9 cellular contexts compared by ENCODE assay signal in the genomic region with DNA sequence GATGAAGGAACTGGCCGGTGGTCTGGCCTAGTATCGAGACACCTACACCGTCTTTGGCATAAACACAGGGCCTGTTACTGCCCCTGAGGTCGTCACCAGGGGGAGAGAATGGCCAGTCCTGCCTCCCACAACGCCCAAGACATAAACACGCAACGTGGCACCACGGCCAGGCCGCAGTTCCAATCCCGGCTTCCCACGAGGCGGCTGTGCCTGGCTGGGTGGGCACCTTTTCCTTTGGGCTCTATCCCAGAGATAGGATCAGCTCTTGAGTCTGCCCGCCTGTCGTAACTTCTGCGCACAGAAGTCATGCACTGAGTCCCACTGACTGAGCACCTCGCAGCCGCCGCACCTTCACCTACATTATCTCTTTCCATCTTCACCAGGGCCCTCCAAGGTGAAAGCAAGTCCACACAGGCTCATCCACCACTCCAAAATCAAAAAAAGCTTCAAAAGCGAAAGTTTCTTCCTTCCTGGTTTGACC. TPM values are rescaled to one million over a fixed set of nuclear protein-coding genes. Genes with fewer than 3 reads are reported as not detected.
DNase-seq lines count a peak whose midpoint lies in the region; ATAC-seq, FAIRE-seq and TF ChIP-seq lines count a peak whose summit lies in the region.
"Had no signal": no experiment of that assay in that cellular context is flagged by ENCODE, and none has a peak within 500 bp of the region (broad histone marks: within the 10 kb centered on the region; RNA-seq: fewer than 3 reads in every experiment).

No MANE protein-coding gene starts in this region.

- TSS peak; percentile 63 for BruUV-seq in HepG2 (replicated peaks; lab: Mats Ljungman, UMichigan)

- in situ Hi-C loops in HepG2 (cut with HindIII; ENCODE audit: extremely low pct_ligation_motif_present, low pct_unique_long_range_greater_than_20kb): no loop called here

- H3K27me3 ChIP-seq in HepG2 (ENCODE audit: control insufficient read depth in 1 of 2, insufficient read depth in 2 of 2, low read length in 2 of 2): no peaks in the 10 kb centered on the region; a peak in 1 of 5 replicates
- H3K27me3 ChIP-seq in tibial artery: no peaks in the 10 kb centered on the region

- H3K4me3 Mint-ChIP-seq in activated T-cell treated with anti-CD3 and anti-CD28 coated beads, Interleukin-2, amount 50 U/mL, for 24 hours: peak overlapping the region; percentile 81

- CTCF ChIA-PET in HepG2 (lab: Yijun Ruan, JAX; ENCODE audit: low intra/inter-chr PET ratio, low total read pairs): no interaction called here

- no peak for FAIRE-seq in HepG2 (lab: Jason Lieb, UNC)
- FAIRE-seq: G401.6 had no signal

- H3K9ac ChIP-seq in HepG2 (ENCODE audit: insufficient read depth, low read depth, low read length): peak overlapping the region; percentile 80

- H3K36me3 ChIP-seq in HepG2 (replicated peaks in 1 of 2; ENCODE audit: control insufficient read depth in 1 of 2, insufficient read depth in 2 of 2, low read length in 2 of 2) (peaks cover 1 to 5% of the 10 kb centered on the region in 2 experiments; a peak in 2 of 5 replicates), tibial artery (peaks cover 0 to 14% (median 0%) of the 10 kb centered on the region in 3 donors)

- H3K9me3 ChIP-seq in HepG2 (ENCODE audit: low read length) (no peaks in the 10 kb centered on the region), tibial artery (no peaks in the 10 kb centered on the region)

- peak overlapping the region; percentile 72 to 93 (median 78) for H3K4me3 ChIP-seq in HepG2 (replicated peaks in 1 of 3; ENCODE audit: insufficient read depth in 1 of 3, low read depth in 2 of 3, low read length in 3 of 3)
- peak overlapping the region; percentile 82 to 96 for H3K4me3 ChIP-seq in tibial artery

- H3K27ac ChIP-seq in HepG2 (ENCODE audit: extremely low read length, insufficient read depth, low read length): peak overlapping the region; percentile 47
- peak overlapping the region; percentile 78 to 84 for H3K27ac ChIP-seq in tibial artery

- no peak for TF ChIP-seq POLR2A in HepG2 (IDR thresholded peaks at IDR 0.05; ENCODE audit: insufficient read depth in 1 of 2, low read depth in 2 of 2, low read length in 2 of 2)

- TF ChIP-seq RAD21 in HepG2 (CRISPR knock-in tag; IDR thresholded peaks at IDR 0.05): no peak

- peaks cover 37% of the 10 kb centered on the region for H4K20me1 ChIP-seq in HepG2 (ENCODE audit: insufficient read depth, low read length)

- peaks cover 51% of the 10 kb centered on the region for H3K36me3 Mint-ChIP-seq in activated T-cell treated with anti-CD3 and anti-CD28 coated beads, Interleukin-2, amount 50 U/mL, for 24 hours (ENCODE audit: low read depth)

- DNase-seq in activated T-cell treated with anti-CD3 and anti-CD28 coated beads, Interleukin-2, amount 50 U/mL, for 24 hours: no peak
- no peak for DNase-seq in activated T-cell treated with anti-CD3 and anti-CD28 coated beads, Interleukin-2, amount 50 U/mL, for 1 hour
- peak; percentile 20 for DNase-seq in astrocyte of the hippocampus (ENCODE audit: low read depth, low spot score)
- no peak for DNase-seq in HepG2 (ENCODE audit: low spot score)
- DNase-seq in tibial artery: no peak
- DNase-seq in SW480 (ENCODE audit: low spot score): no peak

- peak overlapping the region; percentile 83 for H3K27ac Mint-ChIP-seq in activated T-cell treated with anti-CD3 and anti-CD28 coated beads, Interleukin-2, amount 50 U/mL, for 24 hours

- H3K4me1 ChIP-seq in HepG2 (ENCODE audit: insufficient read depth, low read length): peaks cover 73% of the 10 kb centered on the region
- peaks cover 0 to 36% (median 33%) of the 10 kb centered on the region in 4 donors for H3K4me1 ChIP-seq in tibial artery

- peaks cover 55% of the 10 kb centered on the region for H3K79me2 ChIP-seq in HepG2 (ENCODE audit: insufficient read depth, low read length)

- H3K9me3 Mint-ChIP-seq in activated T-cell treated with anti-CD3 and anti-CD28 coated beads, Interleukin-2, amount 50 U/mL, for 24 hours: peaks cover 7% of the 10 kb centered on the region

- POLR2A ChIA-PET in HepG2 (lab: Yijun Ruan, JAX): interaction anchor here (1.6 kb wide), 1 partner anchor 167 kb away, joined by 3 read pairs; no protein-coding TSS in a partner anchor

- no peak for TF ChIP-seq CTCF in HepG2 (CRISPR knock-in tag; IDR thresholded peaks at IDR 0.05)
- TF ChIP-seq CTCF in tibial artery (IDR thresholded peaks at IDR 0.05): no peak

- peaks cover 62% of the 10 kb centered on the region for H3K4me1 Mint-ChIP-seq in activated T-cell treated with anti-CD3 and anti-CD28 coated beads, Interleukin-2, amount 50 U/mL, for 24 hours (ENCODE audit: low read depth)

- 66% methylated on average over 10 of the region's 19 CpGs for WGBS in HepG2 (ENCODE audit: low lambda C conversion rate)

- no peak for ATAC-seq in HepG2
- no peak for ATAC-seq in HG03196 (IDR thresholded peaks at IDR 0.05; ENCODE audit: unreplicated experiment)
- no peak for ATAC-seq in HG03378 (IDR thresholded peaks at IDR 0.05; ENCODE audit: unreplicated experiment)

- intact Hi-C loops in HepG2 (cut with micrococcal nuclease; ENCODE audit: unreplicated experiment): no loop called here
- intact Hi-C loops in tibial artery (cut with DNase I; ENCODE audit: low total_unique reads): no loop called here

- no peak overlapping the region for H2AFZ ChIP-seq in HepG2 (ENCODE audit: low read length)

- TF ChIP-seq EP300 in HepG2 (IDR thresholded peaks at IDR 0.05; ENCODE audit: low read depth in 2 of 2, low read length in 2 of 2) (no peak), HepG2 (CRISPR knock-in tag; IDR thresholded peaks at IDR 0.05; ENCODE audit: borderline replicate concordance) (no peak)

- peak overlapping the region; percentile 92 for H3K4me2 ChIP-seq in HepG2 (ENCODE audit: low read depth, low read length)

- H3K27me3 Mint-ChIP-seq in activated T-cell treated with anti-CD3 and anti-CD28 coated beads, Interleukin-2, amount 50 U/mL, for 24 hours: peaks cover 12% of the 10 kb centered on the region

TF ChIP-seq in HepG2, 621 proteins besides CTCF, POLR2A, EP300 and RAD21 (continues in another document):
- TF ChIP-seq RBFOX2 (IDR thresholded peaks at IDR 0.05; ENCODE audit: low read depth, low read length) (0 out of 2 replicates have a peak, but pooled peaks have one; percentile 3), NFIC (IDR thresholded peaks at IDR 0.05; ENCODE audit: low read length) (no peak), ISX (CRISPR knock-in tag; conservative IDR thresholded peaks at IDR 0.05) (no peak), PAWR (CRISPR knock-in tag; IDR thresholded peaks at IDR 0.05; ENCODE audit: borderline replicate concordance) (no peak), NAIF1 (CRISPR knock-in tag; IDR thresholded peaks at IDR 0.05; ENCODE audit: borderline replicate concordance) (no peak), ZNF816 (CRISPR knock-in tag; IDR thresholded peaks at IDR 0.05; ENCODE audit: borderline replicate concordance) (no peak)

RNA-seq across cellular contexts. Expression of gene MIER2, which starts 1.1 kb away (rescaled TPM):
- total RNA-seq in HepG2 (2016; rRNA removed; fragmentation: Illumina TruSeq; extraction: Trizol): 7.9 and 9.6 TPM in 2 replicates
- 11.9 and 12.6 TPM in 2 replicates for total RNA-seq in HepG2 (2016; cell fraction: cytosol; rRNA removed; fragmentation: Illumina TruSeq; extraction: Trizol; ENCODE audit: low read depth)
- 10.4 and 13.2 TPM in 2 replicates for total RNA-seq in HepG2 (2016; cell fraction: insoluble cytoplasmic fraction; rRNA removed; fragmentation: Illumina TruSeq; extraction: Trizol)
- total RNA-seq in HepG2 (2016; cell fraction: membrane; rRNA removed; fragmentation: Illumina TruSeq; extraction: Trizol): 8.0 and 11.3 TPM in 2 replicates
- 8.0 and 17.5 TPM in 2 replicates for total RNA-seq in HepG2 (2016; cell fraction: nucleus; rRNA removed; fragmentation: Illumina TruSeq; extraction: Trizol)
- polyA plus RNA-seq in HepG2 (2011; rRNA removed): 22.9 and 25.7 TPM in 2 replicates
- 8.3 and 13.6 TPM in 2 replicates for polyA plus RNA-seq in HepG2 (2011; cell fraction: cytosol; rRNA removed)
- polyA plus RNA-seq in HepG2 (2011; cell fraction: nucleus; rRNA removed): 54.0 and 67.5 TPM in 2 replicates
- 21.3 and 21.5 TPM in 2 replicates for polyA plus RNA-seq in HepG2 (2012)
- 1.2 and 1.7 TPM in 2 replicates for polyA plus RNA-seq in HepG2 (2016; cell fraction: cytosol; fragmentation: Illumina TruSeq; extraction: Trizol; ENCODE audit: low read depth)
- 9.7 and 15.4 TPM in 2 replicates for polyA plus RNA-seq in HepG2 (2016; cell fraction: insoluble cytoplasmic fraction; fragmentation: Illumina TruSeq; extraction: Trizol; ENCODE audit: low read depth)
- polyA plus RNA-seq in HepG2 (2016; cell fraction: membrane; fragmentation: Illumina TruSeq; extraction: Trizol; ENCODE audit: low read depth): 4.1 and 4.8 TPM in 2 replicates
- polyA plus RNA-seq in HepG2 (2016; cell fraction: nucleus; fragmentation: Illumina TruSeq; extraction: Trizol; ENCODE audit: insufficient read depth, low read depth): 29.5 and 34.6 TPM in 2 replicates
- 39.4 and 61.2 TPM in 2 replicates for polyA minus RNA-seq in HepG2 (2011; rRNA and poly(A)+ RNA removed; ENCODE audit: low replicate concordance)
- polyA minus RNA-seq in HepG2 (2011; cell fraction: cytosol; rRNA and poly(A)+ RNA removed): 16.5 and 19.2 TPM in 2 replicates
- 37.2 and 38.9 TPM in 2 replicates for polyA minus RNA-seq in HepG2 (2011; cell fraction: nucleus; rRNA and poly(A)+ RNA removed)

RNA-seq across cellular contexts. Expression of gene PLPP2, which starts 52.3 kb away (rescaled TPM):
- not detected in 2 replicates for total RNA-seq in HepG2 (2016; rRNA removed; fragmentation: Illumina TruSeq; extraction: Trizol)
- not detected in 2 replicates for total RNA-seq in HepG2 (2016; cell fraction: cytosol; rRNA removed; fragmentation: Illumina TruSeq; extraction: Trizol; ENCODE audit: low read depth)
- total RNA-seq in HepG2 (2016; cell fraction: insoluble cytoplasmic fraction; rRNA removed; fragmentation: Illumina TruSeq; extraction: Trizol): not detected in 2 replicates
- not detected in 2 replicates for total RNA-seq in HepG2 (2016; cell fraction: membrane; rRNA removed; fragmentation: Illumina TruSeq; extraction: Trizol)
- not detected in 2 replicates for total RNA-seq in HepG2 (2016; cell fraction: nucleus; rRNA removed; fragmentation: Illumina TruSeq; extraction: Trizol)
- not detected in 2 replicates for polyA plus RNA-seq in HepG2 (2011; rRNA removed)
- 0.07 TPM in 1 of 2 replicates, not detected in the other for polyA plus RNA-seq in HepG2 (2011; cell fraction: cytosol; rRNA removed)
- 0.19 and 0.31 TPM in 2 replicates for polyA plus RNA-seq in HepG2 (2011; cell fraction: nucleus; rRNA removed)
- 0.16 TPM in 1 of 2 replicates, not detected in the other for polyA plus RNA-seq in HepG2 (2012)
- not detected in 2 replicates for polyA plus RNA-seq in HepG2 (2016; cell fraction: cytosol; fragmentation: Illumina TruSeq; extraction: Trizol; ENCODE audit: low read depth)
- not detected in 2 replicates for polyA plus RNA-seq in HepG2 (2016; cell fraction: insoluble cytoplasmic fraction; fragmentation: Illumina TruSeq; extraction: Trizol; ENCODE audit: low read depth)
- not detected in 2 replicates for polyA plus RNA-seq in HepG2 (2016; cell fraction: membrane; fragmentation: Illumina TruSeq; extraction: Trizol; ENCODE audit: low read depth)
- not detected in 2 replicates for polyA plus RNA-seq in HepG2 (2016; cell fraction: nucleus; fragmentation: Illumina TruSeq; extraction: Trizol; ENCODE audit: insufficient read depth, low read depth)
- 78.3 TPM in 1 of 2 replicates, not detected in the other for polyA minus RNA-seq in HepG2 (2011; rRNA and poly(A)+ RNA removed; ENCODE audit: low replicate concordance)
- polyA minus RNA-seq in HepG2 (2011; cell fraction: cytosol; rRNA and poly(A)+ RNA removed): not detected in 2 replicates
- polyA minus RNA-seq in HepG2 (2011; cell fraction: nucleus; rRNA and poly(A)+ RNA removed): not detected in 2 replicates
